In the genomic region with DNA sequence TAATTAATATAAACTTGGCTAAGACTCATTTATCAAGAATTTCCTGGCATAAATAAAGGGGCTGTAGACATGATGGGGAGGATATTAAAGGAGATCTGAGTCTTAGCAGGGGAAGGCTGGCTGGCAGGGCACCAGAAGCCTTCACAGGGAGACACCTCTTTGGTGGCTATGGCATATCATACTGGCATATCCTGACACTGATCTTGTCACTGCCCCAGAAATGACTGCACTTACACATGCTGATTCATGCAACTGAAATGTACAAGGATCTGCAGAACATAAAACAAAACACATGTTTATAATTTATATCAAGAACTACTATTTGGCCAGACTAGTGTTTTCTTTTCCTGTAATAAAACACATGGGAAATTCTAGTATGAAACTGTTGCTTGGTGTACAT, we compare ENCODE assay signal across 22 cellular contexts. TPM values are rescaled to one million over a fixed set of nuclear protein-coding genes. Genes with fewer than 3 reads are reported as not detected.
A peak's percentile ranks its signal among the peaks of the same experiment; 100 is the strongest.
DNase-seq lines count a peak whose midpoint lies in the region; ATAC-seq, FAIRE-seq and TF ChIP-seq lines count a peak whose summit lies in the region.
"Had no signal": no experiment of that assay in that cellular context is flagged by ENCODE, and none has a peak within 500 bp of the region (broad histone marks: within the 10 kb centered on the region; RNA-seq: fewer than 3 reads in every experiment).

No MANE protein-coding gene starts in this region.

- H3K9ac ChIP-seq in SK-N-MC (ENCODE audit: insufficient read length) (no peak overlapping the region), endothelial cell of umbilical vein (replicated peaks; ENCODE audit: extremely low read depth, insufficient read depth, low read length) (no peak overlapping the region), mesendoderm (ENCODE audit: low read length) (no peak overlapping the region)

- no peak for ATAC-seq in HG02642 (IDR thresholded peaks at IDR 0.05; ENCODE audit: poor library complexity, unreplicated experiment)
- ATAC-seq: heart right ventricle, mucosa of descending colon, upper lobe of right lung, WTC11 had no signal

- BruUV-seq in endothelial cell of umbilical vein (replicated peaks; lab: Mats Ljungman, UMichigan): no TSS peak

- no peak overlapping the region for H3K56ac ChIP-seq in mesendoderm (ENCODE audit: low read length)

- intact Hi-C loops in endothelial cell of umbilical vein (cut with micrococcal nuclease): loop anchor here (2.0 kb wide), 1 partner anchor 47 kb away; the partner anchor contains the start of gene LIPK

- H4K8ac ChIP-seq in mesendoderm (ENCODE audit: low read depth, low read length): no peak overlapping the region

- peak overlapping the region; percentile 32 for H2AFZ ChIP-seq in endothelial cell of umbilical vein (ENCODE audit: low read depth, low read length)

- H3K4ac ChIP-seq in mesendoderm (ENCODE audit: low read depth, low read length): no peak overlapping the region

- no peak overlapping the region for H2BK15ac ChIP-seq in mesendoderm (replicated peaks; ENCODE audit: low read depth)

- no peaks in the 10 kb centered on the region for H3K9me1 ChIP-seq in endothelial cell of umbilical vein (replicated peaks; ENCODE audit: control insufficient read depth, extremely low read depth, insufficient read depth, low read length)

- POLR2A ChIA-PET in endothelial cell of umbilical vein (lab: Charles Lee): no interaction called here

- H3K18ac ChIP-seq in mesendoderm (ENCODE audit: low read length): no peak overlapping the region

- H3K4me2 ChIP-seq in endothelial cell of umbilical vein (ENCODE audit: insufficient read depth, low read length) (peak overlapping the region; percentile 44), mesendoderm (ENCODE audit: low read length) (no peak overlapping the region)
- H3K4me2 ChIP-seq: smooth muscle cell had no signal

- H3K4me1 ChIP-seq in endothelial cell of umbilical vein (ENCODE audit: control insufficient read depth, extremely low read depth, insufficient read depth, low read length): peaks cover 14% of the 10 kb centered on the region
- no peaks in the 10 kb centered on the region for H3K4me1 ChIP-seq in mesendoderm (ENCODE audit: control insufficient read depth, low read depth, low read length)
- H3K4me1 ChIP-seq: heart right ventricle, upper lobe of right lung had no signal

- DNase-seq in ELR (ENCODE audit: low read depth) (peak; percentile 40), SK-N-MC (ENCODE audit: low read depth, low spot score) (no peak), endothelial cell of umbilical vein (ENCODE audit: low read depth, low spot score) (peak; percentile 75), skeletal muscle cell (ENCODE audit: low read depth) (peak; percentile 37), GOT3 (lab: John Stamatoyannopoulos, UW) (no peak), mesendoderm (no peak)
- no peak for DNase-seq in effector CD8-positive, alpha-beta T cell (lab: John Stamatoyannopoulos, UW)
- DNase-seq: DMS79; heart right ventricle; kidney glomerular epithelial cell; mucosa of descending colon; NCI-H2029; NCI-H526; occipital lobe; stimulated activated naive CD4-positive, alpha-beta T cell treated with Interleukin-2 at 50 U/mL for 16 hours; upper lobe of right lung had no signal

- no peak overlapping the region for H2AK5ac ChIP-seq in mesendoderm (ENCODE audit: low read length)

- 0 out of 2 replicates have a peak overlapping the region, but pooled peaks have one; percentile 25 for H3K27ac ChIP-seq in SK-N-MC
- no peak overlapping the region for H3K27ac ChIP-seq in endothelial cell of umbilical vein (ENCODE audit: insufficient read depth, low read depth, low read length)
- H3K27ac ChIP-seq in mesendoderm (ENCODE audit: low read depth, low read length): no peak overlapping the region
- H3K27ac ChIP-seq: cardiac muscle cell, heart right ventricle, upper lobe of right lung had no signal

- no peak overlapping the region for H3K4me3 ChIP-seq in SK-N-MC
- no peak overlapping the region for H3K4me3 ChIP-seq in endothelial cell of umbilical vein (replicated peaks in 1 of 3; ENCODE audit: insufficient read depth in 1 of 3, low read depth in 1 of 3, low read length in 3 of 3)
- no peak overlapping the region for H3K4me3 ChIP-seq in skeletal muscle cell (ENCODE audit: low read depth, low read length)
- no peak overlapping the region for H3K4me3 ChIP-seq in mesendoderm (ENCODE audit: low read length)
- H3K4me3 ChIP-seq: cardiac muscle cell, heart right ventricle, mucosa of descending colon, smooth muscle cell, upper lobe of right lung had no signal

- CTCF ChIA-PET in endothelial cell of umbilical vein (lab: Charles Lee): interaction anchor here (1.4 kb wide), 1 partner anchor 37 kb away, joined by 4 read pairs; no protein-coding TSS in a partner anchor

- TF ChIP-seq POLR2A in endothelial cell of umbilical vein (IDR thresholded peaks at IDR 0.05; ENCODE audit: low read depth, low read length): no peak

- H2BK120ac ChIP-seq in mesendoderm (ENCODE audit: low read depth, low read length): no peak overlapping the region

- no peak for TF ChIP-seq CTCF in endothelial cell of umbilical vein (IDR thresholded peaks at IDR 0.05; ENCODE audit: extremely low read depth in 1 of 2, insufficient read depth in 1 of 2, low read depth in 1 of 2, low read length in 2 of 2)

- no peak overlapping the region for H4K5ac ChIP-seq in mesendoderm (ENCODE audit: low read length)

- dilution Hi-C loops in endothelial cell of umbilical vein (cut with MboI; ENCODE audit: extremely low pct_ligation_motif_present, low sequenced_read_pairs): no loop called here

- H3K79me1 ChIP-seq in mesendoderm (ENCODE audit: low read length): no peaks in the 10 kb centered on the region

- peak; percentile 57 for FAIRE-seq in endothelial cell of umbilical vein (lab: Jason Lieb, UNC)

- no peak overlapping the region for H3K23ac ChIP-seq in mesendoderm (ENCODE audit: low read length)

- H2BK5ac ChIP-seq in mesendoderm (ENCODE audit: low read length): no peak overlapping the region

- H3K79me2 ChIP-seq in endothelial cell of umbilical vein (ENCODE audit: control insufficient read depth, insufficient read depth, low read length): no peaks in the 10 kb centered on the region
- H3K79me2 ChIP-seq in mesendoderm (ENCODE audit: control insufficient read depth, insufficient read depth, low read length): no peaks in the 10 kb centered on the region

- H3K27me3 ChIP-seq in endothelial cell of umbilical vein (ENCODE audit: control insufficient read depth in 2 of 2, insufficient read depth in 2 of 2, low read length in 2 of 2): no peaks in the 10 kb centered on the region
- no peaks in the 10 kb centered on the region for H3K27me3 ChIP-seq in mesendoderm (ENCODE audit: insufficient read depth, low read length, poor library complexity)
- H3K27me3 ChIP-seq: cardiac muscle cell, upper lobe of right lung had no signal

- H4K20me1 ChIP-seq in endothelial cell of umbilical vein (replicated peaks; ENCODE audit: control insufficient read depth, extremely low read depth, insufficient read depth, low read length): no peaks in the 10 kb centered on the region

- H3K9me3 ChIP-seq in SK-N-MC (ENCODE audit: low read depth, low read length): no peaks in the 10 kb centered on the region
- no peaks in the 10 kb centered on the region for H3K9me3 ChIP-seq in endothelial cell of umbilical vein (replicated peaks; ENCODE audit: control insufficient read depth, insufficient read depth, low read length)
- H3K9me3 ChIP-seq: mucosa of descending colon, upper lobe of right lung had no signal

- H3K36me3 ChIP-seq in SK-N-MC (ENCODE audit: insufficient read depth, low read length) (no peaks in the 10 kb centered on the region), endothelial cell of umbilical vein (ENCODE audit: control insufficient read depth in 2 of 2, extremely low read depth in 1 of 2, insufficient read depth in 2 of 2, low read length in 2 of 2) (no peaks in the 10 kb centered on the region), mesendoderm (ENCODE audit: control insufficient read depth, insufficient read depth, low read length) (no peaks in the 10 kb centered on the region)
- H3K36me3 ChIP-seq: cardiac muscle cell, heart right ventricle, upper lobe of right lung had no signal

TF ChIP-seq in endothelial cell of umbilical vein, 7 proteins besides CTCF, POLR2A, EP300 and RAD21 (continues in another document):
- TF ChIP-seq JUN (IDR thresholded peaks at IDR 0.05; ENCODE audit: borderline replicate concordance, insufficient read depth, insufficient read length, low read depth) (peak; percentile 13), EZH2 (IDR thresholded peaks at IDR 0.05; ENCODE audit: borderline replicate concordance, low read depth, low read length, severe bottlenecking) (no peak)

RNA-seq across cellular contexts. Expression of gene LIPN, which starts 5.5 kb away (rescaled TPM):
- total RNA-seq in endothelial cell of umbilical vein: not detected in 2 replicates
- polyA plus RNA-seq in endothelial cell of umbilical vein: not detected in 2 replicates
- polyA plus RNA-seq in endothelial cell of umbilical vein (2011; cell fraction: cytosol; rRNA removed): not detected in 2 replicates
- polyA plus RNA-seq in endothelial cell of umbilical vein (2011; cell fraction: nucleus; rRNA removed): not detected in 2 replicates
- not detected in 2 replicates for polyA plus RNA-seq in endothelial cell of umbilical vein (2012)
- not detected in 2 replicates for polyA minus RNA-seq in endothelial cell of umbilical vein
- not detected for polyA minus RNA-seq in endothelial cell of umbilical vein (2011; cell fraction: cytosol; rRNA and poly(A)+ RNA removed)
- not detected in 2 replicates for polyA minus RNA-seq in endothelial cell of umbilical vein (2011; cell fraction: nucleus; rRNA and poly(A)+ RNA removed)
- polyA plus RNA-seq in mesendoderm (2013, experiment 1 of 2): not detected
- polyA plus RNA-seq in mesendoderm (2013, experiment 2 of 2): not detected
- total RNA-seq: cardiac muscle cell, HT1080, mucosa of descending colon, occipital lobe, WTC11 had no signal
- polyA plus RNA-seq: cardiac muscle cell, smooth muscle cell had no signal

RNA-seq across cellular contexts. Expression of gene LIPK, which starts 48.2 kb away (rescaled TPM):
- not detected in 2 replicates for total RNA-seq in endothelial cell of umbilical vein
- not detected in 2 replicates for polyA plus RNA-seq in endothelial cell of umbilical vein
- polyA plus RNA-seq in endothelial cell of umbilical vein (2011; cell fraction: cytosol; rRNA removed): not detected in 2 replicates
- not detected in 2 replicates for polyA plus RNA-seq in endothelial cell of umbilical vein (2011; cell fraction: nucleus; rRNA removed)
- not detected in 2 replicates for polyA plus RNA-seq in endothelial cell of umbilical vein (2012)
- not detected in 2 replicates for polyA minus RNA-seq in endothelial cell of umbilical vein
- polyA minus RNA-seq in endothelial cell of umbilical vein (2011; cell fraction: cytosol; rRNA and poly(A)+ RNA removed): not detected
- polyA minus RNA-seq in endothelial cell of umbilical vein (2011; cell fraction: nucleus; rRNA and poly(A)+ RNA removed): not detected in 2 replicates
- polyA plus RNA-seq in mesendoderm (2013, experiment 1 of 2): not detected
- not detected for polyA plus RNA-seq in mesendoderm (2013, experiment 2 of 2)
- total RNA-seq: cardiac muscle cell, heart right ventricle, HT1080, mucosa of descending colon, occipital lobe, upper lobe of right lung, WTC11 had no signal
- polyA plus RNA-seq: cardiac muscle cell, CD14-positive monocyte, heart right ventricle, smooth muscle cell had no signal

RNA-seq across cellular contexts. Expression of gene LIPM, which starts 48.3 kb away (rescaled TPM):
- total RNA-seq in endothelial cell of umbilical vein: not detected in 2 replicates
- not detected in 2 replicates for polyA plus RNA-seq in endothelial cell of umbilical vein
- not detected in 2 replicates for polyA plus RNA-seq in endothelial cell of umbilical vein (2011; cell fraction: cytosol; rRNA removed)
- polyA plus RNA-seq in endothelial cell of umbilical vein (2011; cell fraction: nucleus; rRNA removed): not detected in 2 replicates
- polyA plus RNA-seq in endothelial cell of umbilical vein (2012): not detected in 2 replicates
- not detected in 2 replicates for polyA minus RNA-seq in endothelial cell of umbilical vein
- not detected for polyA minus RNA-seq in endothelial cell of umbilical vein (2011; cell fraction: cytosol; rRNA and poly(A)+ RNA removed)
- polyA minus RNA-seq in endothelial cell of umbilical vein (2011; cell fraction: nucleus; rRNA and poly(A)+ RNA removed): not detected in 2 replicates
- not detected for polyA plus RNA-seq in mesendoderm (2013, experiment 1 of 2)
- polyA plus RNA-seq in mesendoderm (2013, experiment 2 of 2): 0.08 TPM
- total RNA-seq: cardiac muscle cell, heart right ventricle, HT1080, mucosa of descending colon, occipital lobe, upper lobe of right lung, WTC11 had no signal
- polyA plus RNA-seq: cardiac muscle cell, CD14-positive monocyte, heart right ventricle, smooth muscle cell had no signal

Comparison
In these comparisons a context has a peak if more than half of its experiments do, and no peak if none do; other contexts are left out.
1. DNase-seq: peak in ELR (single experiment), endothelial cell of umbilical vein (single experiment) and skeletal muscle cell (single experiment); none in SK-N-MC (single experiment), GOT3 (single experiment), effector CD8-positive, alpha-beta T cell (single experiment) and mesendoderm (single experiment).